8 cellular contexts compared by ENCODE assay signal in genomic region chr21:38219049-38219628, GRCh38. TPM values are rescaled to one million over a fixed set of nuclear protein-coding genes. Genes with fewer than 3 reads are reported as not detected.
DNase-seq lines count a peak whose midpoint lies in the region; ATAC-seq and TF ChIP-seq lines count a peak whose summit lies in the region.

No MANE protein-coding gene starts in this region.

- 4% methylated on average over 7 of the region's 7 CpGs; no CpG with 5 or more reads in 1 of the 2 donors for WGBS in transverse colon (ENCODE audit: low coverage in 1 of 2), 2 donors

- H3K9me3 ChIP-seq in Karpas-422 (ENCODE audit: low read length) (peaks cover 9% of the 10 kb centered on the region), Peyer's patch (peaks cover 0 to 10% (median under 1%) of the 10 kb centered on the region in 4 donors), neutrophil (peaks cover 6% of the 10 kb centered on the region), transverse colon (peaks cover 13 to 18% of the 10 kb centered on the region in 2 donors)

- no peak overlapping the region for H3K4me3 Mint-ChIP-seq in activated T-helper 1 cell treated with anti-CD3 and anti-CD28 coated beads, Interleukin-12 subunit alpha, Interleukin-12 subunit beta, Interleukin-2, Interleukin-4 antibody, amounts not matched to agents 30 ng/mL and 10 ng/mL and 1 ng/mL, durations not matched to agents 14 hours and 24 hours and 36 hours

- no peak overlapping the region for H3K4me2 ChIP-seq in Karpas-422 (ENCODE audit: low read depth, low read length, poor library complexity, severe bottlenecking)

- no peaks in the 10 kb centered on the region for H3K9me2 ChIP-seq in Karpas-422 (replicated peaks; ENCODE audit: insufficient read depth, low read length)

- H3K4me1 ChIP-seq in Karpas-422 (ENCODE audit: low read length), result no peaks in the 10 kb centered on the region
- no peaks in the 10 kb centered on the region for H3K4me1 ChIP-seq in Peyer's patch
- peaks cover 48 to 60% of the 10 kb centered on the region in 2 experiments for H3K4me1 ChIP-seq in neutrophil (ENCODE audit: control insufficient read depth in 1 of 2, insufficient read depth in 1 of 2, low read depth in 1 of 2, low read length in 1 of 2)
- peaks cover 0 to 3% (median 0%) of the 10 kb centered on the region in 4 donors for H3K4me1 ChIP-seq in transverse colon

- TF ChIP-seq EP300 in transverse colon (IDR thresholded peaks at IDR 0.05; ENCODE audit: low read depth), result no peak

- peaks cover 8% of the 10 kb centered on the region for H3K4me1 Mint-ChIP-seq in activated T-helper 1 cell treated with anti-CD3 and anti-CD28 coated beads, Interleukin-12 subunit alpha, Interleukin-12 subunit beta, Interleukin-2, Interleukin-4 antibody, amounts not matched to agents 30 ng/mL and 10 ng/mL and 1 ng/mL, durations not matched to agents 14 hours and 24 hours and 36 hours (ENCODE audit: low read depth)

- H3K4me3 ChIP-seq in GM12864 (ENCODE audit: low read depth, low read length) (no peak overlapping the region), Karpas-422 (ENCODE audit: low read length) (no peak overlapping the region), Peyer's patch (no peak overlapping the region), foreskin fibroblast (ENCODE audit: low read depth in 1 of 2, low read length in 2 of 2) (no peak overlapping the region), neutrophil (ENCODE audit: low read depth in 1 of 2, low read length in 1 of 2) (peak overlapping the region in 1 of 2 experiments; percentile 5), transverse colon (no peak overlapping the region)

- H2AFZ ChIP-seq in Karpas-422 (ENCODE audit: low read length), result no peak overlapping the region

- H3K9me3 Mint-ChIP-seq in activated T-helper 1 cell treated with anti-CD3 and anti-CD28 coated beads, Interleukin-12 subunit alpha, Interleukin-12 subunit beta, Interleukin-2, Interleukin-4 antibody, amounts not matched to agents 30 ng/mL and 10 ng/mL and 1 ng/mL, durations not matched to agents 14 hours and 24 hours and 36 hours, result peaks cover 30% of the 10 kb centered on the region

- intact Hi-C loops in activated T-helper 1 cell treated with anti-CD3 and anti-CD28 coated beads, Interleukin-12 subunit alpha, Interleukin-12 subunit beta, Interleukin-2, Interleukin-4 antibody, amounts not matched to agents 30 ng/mL and 10 ng/mL and 1 ng/mL, durations not matched to agents 14 hours and 24 hours and 36 hours (cut with micrococcal nuclease), result loop anchor here (1.0 to 5.0 kb wide), 7 partner anchors 26 to 137 kb away; no protein-coding TSS in a partner anchor
- intact Hi-C loops in transverse colon (cut with DNase I; ENCODE audit: low total_unique reads), result no loop called here

- H3K9ac ChIP-seq in Karpas-422 (ENCODE audit: low read length), result no peak overlapping the region

- TF ChIP-seq CTCF in GM12864 (IDR thresholded peaks at IDR 0.05; ENCODE audit: low read depth, low read length, missing control alignments) (peak; percentile 86), Peyer's patch (IDR thresholded peaks at IDR 0.05) (peak; percentile 58 to 92 (median 82)), foreskin fibroblast (IDR thresholded peaks at IDR 0.05; ENCODE audit: low read depth, low read length) (peak; percentile 94), neutrophil (IDR thresholded peaks at IDR 0.05) (peak; percentile 97), transverse colon (IDR thresholded peaks at IDR 0.05) (peak; percentile 92 to 97 (median 96))

- peaks cover 2% of the 10 kb centered on the region for H3K27me3 Mint-ChIP-seq in activated T-helper 1 cell treated with anti-CD3 and anti-CD28 coated beads, Interleukin-12 subunit alpha, Interleukin-12 subunit beta, Interleukin-2, Interleukin-4 antibody, amounts not matched to agents 30 ng/mL and 10 ng/mL and 1 ng/mL, durations not matched to agents 14 hours and 24 hours and 36 hours (ENCODE audit: insufficient read depth)

- H3K36me3 Mint-ChIP-seq in activated T-helper 1 cell treated with anti-CD3 and anti-CD28 coated beads, Interleukin-12 subunit alpha, Interleukin-12 subunit beta, Interleukin-2, Interleukin-4 antibody, amounts not matched to agents 30 ng/mL and 10 ng/mL and 1 ng/mL, durations not matched to agents 14 hours and 24 hours and 36 hours (ENCODE audit: low read depth), result peaks cover 5% of the 10 kb centered on the region

- TF ChIP-seq POLR2A in Peyer's patch (IDR thresholded peaks at IDR 0.05) (no peak), transverse colon (IDR thresholded peaks at IDR 0.05) (no peak)

- peak; percentile 24 for DNase-seq in GM12864 (ENCODE audit: low read depth)
- DNase-seq in Karpas-422, result peak; percentile 90
- peak in 2 of 3 donors; percentile 49 to 84 for DNase-seq in Peyer's patch
- peak; percentile 31 for DNase-seq in activated T-helper 1 cell treated with anti-CD3 and anti-CD28 coated beads, Interleukin-12 subunit alpha, Interleukin-12 subunit beta, Interleukin-2, Interleukin-4 antibody, amounts not matched to agents 30 ng/mL and 10 ng/mL and 1 ng/mL, durations not matched to agents 14 hours and 24 hours and 36 hours (ENCODE audit: low spot score)
- peak; percentile 73 to 90 for DNase-seq in foreskin fibroblast
- peak; percentile 74 for DNase-seq in transverse colon

- H4K20me1 ChIP-seq in Karpas-422 (ENCODE audit: insufficient read depth, low read depth, low read length), result no peaks in the 10 kb centered on the region

- no peaks in the 10 kb centered on the region for H3K27me3 ChIP-seq in Karpas-422 (ENCODE audit: low read length)
- no peaks in the 10 kb centered on the region for H3K27me3 ChIP-seq in Peyer's patch
- no peaks in the 10 kb centered on the region for H3K27me3 ChIP-seq in neutrophil
- no peaks in the 10 kb centered on the region for H3K27me3 ChIP-seq in transverse colon

- in situ Hi-C loops in transverse colon (cut with MboI; ENCODE audit: low pct_ligation_motif_present in 1 of 4, low pct_unique_long_range_greater_than_20kb in 1 of 4, low sequenced_read_pairs in 3 of 4), result loop anchor here in 2 of 4 donors (10.0 kb wide), 2 partner anchors 136 to 146 kb away; no protein-coding TSS in a partner anchor

- no peak overlapping the region for H3K27ac ChIP-seq in Karpas-422 (ENCODE audit: low read length)
- no peak overlapping the region for H3K27ac ChIP-seq in Peyer's patch
- H3K27ac ChIP-seq in neutrophil, result peak overlapping the region; percentile 97
- H3K27ac ChIP-seq in transverse colon, result no peak overlapping the region

- H3K79me2 ChIP-seq in Karpas-422 (ENCODE audit: low read length), result no peaks in the 10 kb centered on the region

- peak overlapping the region; percentile 45 for H3K27ac Mint-ChIP-seq in activated T-helper 1 cell treated with anti-CD3 and anti-CD28 coated beads, Interleukin-12 subunit alpha, Interleukin-12 subunit beta, Interleukin-2, Interleukin-4 antibody, amounts not matched to agents 30 ng/mL and 10 ng/mL and 1 ng/mL, durations not matched to agents 14 hours and 24 hours and 36 hours

- H3K36me3 ChIP-seq in Karpas-422 (ENCODE audit: insufficient read depth, low read length) (no peaks in the 10 kb centered on the region), Peyer's patch (no peaks in the 10 kb centered on the region), neutrophil (no peaks in the 10 kb centered on the region), transverse colon (no peaks in the 10 kb centered on the region)

- no peak for ATAC-seq in GM18870 (IDR thresholded peaks at IDR 0.05; ENCODE audit: unreplicated experiment)

RNA-seq across cellular contexts. Expression of gene KCNJ15, which starts 37.7 kb away (rescaled TPM):
- not detected in 2 replicates for total RNA-seq in Karpas-422 (2014; rRNA removed; shearing (Covaris generic); ENCODE audit: low replicate concordance)
- total RNA-seq in Peyer's patch, result 1 to 10 TPM in 1 of 4 donors, not detected in 3; 5.8 TPM
- total RNA-seq in activated T-helper 1 cell treated with anti-CD3 and anti-CD28 coated beads, Interleukin-12 subunit alpha, Interleukin-12 subunit beta, Interleukin-2, Interleukin-4 antibody, amounts not matched to agents 30 ng/mL and 10 ng/mL and 1 ng/mL, durations not matched to agents 14 hours and 24 hours and 36 hours, result 1.6 and 1.7 TPM in 2 replicates
- under 1 TPM in 2 of 4 donors, not detected in 2; 0.14 to 0.16 TPM for total RNA-seq in transverse colon

Comparison
In these comparisons a context has a peak if more than half of its experiments do, and no peak if none do; other contexts are left out.
1. DNase-seq: peak in every context shown above with its lines; median percentile 90 in Karpas-422; 82 in foreskin fibroblast; 74 in transverse colon; 66 in Peyer's patch; 31 in activated T-helper 1 cell treated with anti-CD3 and anti-CD28 coated beads, Interleukin-12 subunit alpha, Interleukin-12 subunit beta, Interleukin-2, Interleukin-4 antibody, amounts not matched to agents 30 ng/mL and 10 ng/mL and 1 ng/mL, durations not matched to agents 14 hours and 24 hours and 36 hours; 24 in GM12864.